10 cellular contexts compared by ENCODE assay signal in the genomic region with DNA sequence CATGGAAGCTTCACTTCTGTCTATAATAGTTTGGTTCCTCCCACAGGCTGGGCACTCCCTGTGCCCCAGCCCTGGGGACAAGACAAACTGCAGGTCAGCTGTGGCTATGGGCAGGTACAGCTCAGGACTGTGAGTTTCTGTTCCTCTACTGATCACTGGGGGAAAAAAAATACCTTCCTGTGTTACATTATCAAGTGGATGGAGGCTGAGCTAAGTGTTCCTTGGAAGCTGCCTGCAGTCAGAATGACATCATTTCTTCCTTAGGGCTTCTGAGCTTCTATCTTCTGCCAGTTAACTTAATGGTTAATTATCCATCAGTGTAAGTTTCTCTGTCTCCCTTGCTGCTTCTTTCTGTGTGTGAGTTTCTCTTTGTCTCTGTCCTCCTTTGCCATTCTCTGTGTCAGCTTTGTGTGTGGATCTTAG. TPM values are rescaled to one million over a fixed set of nuclear protein-coding genes. Genes with fewer than 3 reads are reported as not detected.
DNase-seq lines count a peak whose midpoint lies in the region; ATAC-seq and TF ChIP-seq lines count a peak whose summit lies in the region.
"Had no signal": no experiment of that assay in that cellular context is flagged by ENCODE, and none has a peak within 500 bp of the region (broad histone marks: within the 10 kb centered on the region; RNA-seq: fewer than 3 reads in every experiment).

No MANE protein-coding gene starts in this region.

- in situ Hi-C loops in mammary epithelial cell (cut with MboI; ENCODE audit: low sequenced_read_pairs in 2 of 2), result loop anchor here in 1 of 2 donors (25.0 kb wide), 1 partner anchor 564 kb away; no protein-coding TSS in a partner anchor

- ATAC-seq in GM18502 (IDR thresholded peaks at IDR 0.05; ENCODE audit: poor library complexity, unreplicated experiment), result peak; percentile 74
- ATAC-seq in GM21381 (IDR thresholded peaks at IDR 0.05; ENCODE audit: unreplicated experiment), result peak; percentile 68
- peak; percentile 78 for ATAC-seq in HG03442 (IDR thresholded peaks at IDR 0.05; ENCODE audit: unreplicated experiment)
- ATAC-seq: gastroesophageal sphincter had no signal

- no peaks in the 10 kb centered on the region for H3K9me3 ChIP-seq in mammary epithelial cell (replicated peaks; ENCODE audit: insufficient read depth, low read length)
- H3K9me3 ChIP-seq: gastroesophageal sphincter had no signal

- H3K27me3 ChIP-seq in mammary epithelial cell (ENCODE audit: insufficient read depth, low read length), result no peaks in the 10 kb centered on the region
- H3K27me3 ChIP-seq: gastroesophageal sphincter had no signal

- no TSS peak for BruUV-seq in mammary epithelial cell (replicated peaks; lab: Mats Ljungman, UMichigan)

- peaks cover 3% of the 10 kb centered on the region for H3K9me3 Mint-ChIP-seq in chondrocyte (ENCODE audit: low read depth)

- TF ChIP-seq CTCF in chondrocyte (IDR thresholded peaks at IDR 0.05), result no peak
- no peak for TF ChIP-seq CTCF in mammary epithelial cell (conservative IDR thresholded peaks at IDR 0.05 in 1 of 2, IDR thresholded peaks at IDR 0.05 in 1 of 2; ENCODE audit: extremely low read depth in 1 of 2, insufficient read depth in 1 of 2, low read depth in 1 of 2, low read length in 2 of 2)

- peaks cover 7% of the 10 kb centered on the region for H3K4me1 ChIP-seq in mammary epithelial cell (ENCODE audit: insufficient read depth, low read length)

- CTCF ChIA-PET in mammary epithelial cell (lab: Charles Lee; ENCODE audit: low non-redundant PET), result no interaction called here

- H3K9ac ChIP-seq in mammary epithelial cell (ENCODE audit: insufficient read depth, low read length), result no peak overlapping the region

- peaks cover 48% of the 10 kb centered on the region for H3K4me1 Mint-ChIP-seq in chondrocyte (ENCODE audit: low read depth)

- H4K20me1 ChIP-seq in mammary epithelial cell (ENCODE audit: insufficient read depth, low read length), result no peaks in the 10 kb centered on the region

- no peak overlapping the region for H3K4me2 ChIP-seq in mammary epithelial cell (ENCODE audit: insufficient read depth, low read depth, low read length)

- H3K36me3 ChIP-seq in mammary epithelial cell (ENCODE audit: insufficient read depth, low read length), result no peaks in the 10 kb centered on the region
- H3K36me3 ChIP-seq: gastroesophageal sphincter had no signal

- no peaks in the 10 kb centered on the region for H3K79me2 ChIP-seq in mammary epithelial cell (ENCODE audit: insufficient read depth, low read length)

- intact Hi-C loops in mammary epithelial cell (cut with micrococcal nuclease), result no loop called here

- dilution Hi-C loops in mammary epithelial cell (cut with HindIII; ENCODE audit: low sequenced_read_pairs), result no loop called here

- DNase-seq in chondrocyte (ENCODE audit: low spot score) (no peak), mammary epithelial cell (no peak), T-helper 9 cell (no peak), NCI-H1048 (lab: John Stamatoyannopoulos, UW) (no peak)
- DNase-seq in activated CD4-positive, CD25-positive, alpha-beta regulatory T cell treated with anti-CD3 and anti-CD28 coated beads, Interleukin-2, amount 50 U/mL, for 72 hours, result no peak
- DNase-seq: activated CD4-positive, alpha-beta T cell treated with anti-CD3 and anti-CD28 coated beads, Interleukin-2, amount 50 U/mL, for 1 hour had no signal

- no peaks in the 10 kb centered on the region for H3K27me3 Mint-ChIP-seq in chondrocyte (ENCODE audit: low read depth)

- peak overlapping the region; percentile 13 for H3K27ac Mint-ChIP-seq in chondrocyte (ENCODE audit: unreplicated experiment)

- H3K27ac ChIP-seq in mammary epithelial cell (ENCODE audit: insufficient read depth, low read depth, low read length), result no peak overlapping the region
- H3K27ac ChIP-seq: gastroesophageal sphincter had no signal

- H3K4me3 Mint-ChIP-seq in chondrocyte (ENCODE audit: unreplicated experiment), result no peak overlapping the region

- H2AFZ ChIP-seq in mammary epithelial cell (ENCODE audit: low read depth, low read length), result no peak overlapping the region

- H3K36me3 Mint-ChIP-seq in chondrocyte (ENCODE audit: low read depth), result peaks cover 6% of the 10 kb centered on the region

- H3K4me3 ChIP-seq in mammary epithelial cell (replicated peaks in 1 of 3; ENCODE audit: insufficient read depth in 1 of 3, low read depth in 2 of 3, low read length in 3 of 3), result no peak overlapping the region
- H3K4me3 ChIP-seq: gastroesophageal sphincter had no signal

RNA-seq across cellular contexts. Expression of a gene that starts 4.6 kb away (rescaled TPM):
- 3.2 to 16.7 TPM (median 16.7 TPM) in 3 replicates for total RNA-seq in chondrocyte
- total RNA-seq in mammary epithelial cell, result not detected
- 0.24 TPM for polyA plus RNA-seq in mammary epithelial cell
- not detected for polyA minus RNA-seq in mammary epithelial cell

RNA-seq across cellular contexts. Expression of a gene that starts 10.7 kb away (rescaled TPM):
- 29.2 to 30.9 TPM (median 30.2 TPM) in 3 replicates for total RNA-seq in chondrocyte
- 10 to 100 TPM; 10.2 to 35.7 TPM for total RNA-seq in mammary epithelial cell
- polyA plus RNA-seq in mammary epithelial cell, result 41.2 TPM
- 17.4 TPM for polyA minus RNA-seq in mammary epithelial cell
